14 cellular contexts compared by ENCODE assay signal in the genomic region with DNA sequence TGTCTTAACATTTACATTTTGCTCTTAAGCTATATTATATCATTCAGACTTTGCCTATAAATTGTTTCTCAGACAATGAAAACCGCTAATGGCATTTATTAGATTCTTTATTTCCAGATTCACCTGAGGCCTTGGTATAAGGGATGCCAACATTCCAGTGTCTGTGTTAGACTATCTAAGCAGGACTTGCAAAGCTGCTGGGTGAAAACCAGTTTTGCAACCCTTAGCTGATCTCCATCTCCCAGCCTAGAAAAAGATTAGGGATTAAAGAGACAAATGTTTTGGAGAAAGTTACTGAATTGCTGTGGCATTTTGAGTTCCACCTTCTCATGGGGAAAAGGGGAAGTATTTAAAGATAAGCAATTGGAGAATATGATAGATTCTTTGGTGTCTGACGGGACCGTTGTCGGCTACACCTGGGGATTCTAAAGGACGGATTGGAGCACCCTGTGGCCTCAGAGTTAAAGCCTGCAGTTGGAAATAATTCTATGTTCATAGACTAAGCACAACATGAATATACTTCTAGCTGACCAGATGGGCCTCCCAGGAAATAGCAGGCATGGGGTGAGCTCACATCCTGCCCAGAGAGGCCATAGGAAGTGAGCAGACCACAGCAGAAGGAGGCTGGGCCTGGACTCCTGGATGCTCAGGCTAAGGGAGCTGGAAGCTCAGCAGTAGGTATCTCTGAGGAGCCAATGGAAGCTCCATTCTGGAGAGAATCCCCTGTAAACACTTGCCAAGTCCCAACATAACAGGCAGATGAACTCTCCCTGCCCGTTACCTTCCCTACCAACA. TPM values are rescaled to one million over a fixed set of nuclear protein-coding genes. Genes with fewer than 3 reads are reported as not detected.
DNase-seq lines count a peak whose midpoint lies in the region; ATAC-seq and TF ChIP-seq lines count a peak whose summit lies in the region.
"Had no signal": no experiment of that assay in that cellular context is flagged by ENCODE, and none has a peak within 500 bp of the region (broad histone marks: within the 10 kb centered on the region; RNA-seq: fewer than 3 reads in every experiment).

No MANE protein-coding gene starts in this region.

- no peaks in the 10 kb centered on the region for H3F3A ChIP-seq in Loucy (ENCODE audit: low read depth)

- H3K4me2 ChIP-seq in Loucy (ENCODE audit: low read depth, low read length, poor library complexity, severe bottlenecking) (peak overlapping the region; percentile 56), mammary epithelial cell (ENCODE audit: insufficient read depth, low read depth, low read length) (peak overlapping the region; percentile 26), parathyroid adenoma (ENCODE audit: low read length) (peak overlapping the region; percentile 37)

- H3K4me1 ChIP-seq in Loucy (ENCODE audit: insufficient read depth, low read length, poor library complexity, severe bottlenecking) (peaks cover 18% of the 10 kb centered on the region), mammary epithelial cell (ENCODE audit: insufficient read depth, low read length) (peaks cover 7% of the 10 kb centered on the region), parathyroid adenoma (peaks cover 11% of the 10 kb centered on the region)
- H3K4me1 ChIP-seq: left lung, right lobe of liver had no signal

- H3K27ac ChIP-seq in mammary epithelial cell (ENCODE audit: insufficient read depth, low read depth, low read length): no peak overlapping the region
- peak overlapping the region; percentile 81 for H3K27ac ChIP-seq in parathyroid adenoma
- H3K27ac ChIP-seq: left lung, right lobe of liver had no signal

- H2AFZ ChIP-seq in Loucy (ENCODE audit: low read length) (peak overlapping the region; percentile 77), mammary epithelial cell (ENCODE audit: low read depth, low read length) (peak overlapping the region; percentile 92), parathyroid adenoma (peak overlapping the region; percentile 56)

- H3K36me3 ChIP-seq in Loucy (ENCODE audit: insufficient read depth, low read length) (no peaks in the 10 kb centered on the region), mammary epithelial cell (ENCODE audit: insufficient read depth, low read length) (no peaks in the 10 kb centered on the region), parathyroid adenoma (ENCODE audit: control insufficient read depth, insufficient read depth, low read length) (no peaks in the 10 kb centered on the region)
- H3K36me3 ChIP-seq: left lung, right lobe of liver had no signal

- H3K9ac ChIP-seq in Loucy (ENCODE audit: low read depth, low read length, poor library complexity, severe bottlenecking) (no peak overlapping the region), mammary epithelial cell (ENCODE audit: insufficient read depth, low read length) (no peak overlapping the region), parathyroid adenoma (no peak overlapping the region)

- CTCF ChIA-PET in mammary epithelial cell (lab: Charles Lee; ENCODE audit: low non-redundant PET): no interaction called here

- WGBS in mammary epithelial cell (ENCODE audit: low coverage, missing lambda C conversion rate): 29% methylated on average over 6 of the region's 6 CpGs

- in situ Hi-C loops in mammary epithelial cell (cut with MboI; ENCODE audit: low sequenced_read_pairs in 2 of 2): no loop called here

- H3K79me2 ChIP-seq in Loucy (ENCODE audit: insufficient read depth, low read length) (no peaks in the 10 kb centered on the region), mammary epithelial cell (ENCODE audit: insufficient read depth, low read length) (no peaks in the 10 kb centered on the region), parathyroid adenoma (no peaks in the 10 kb centered on the region)

- H4K20me1 ChIP-seq in Loucy (ENCODE audit: insufficient read depth, low read length, poor library complexity, severe bottlenecking) (no peaks in the 10 kb centered on the region), mammary epithelial cell (ENCODE audit: insufficient read depth, low read length) (no peaks in the 10 kb centered on the region)

- H3K27me3 ChIP-seq in Loucy (ENCODE audit: insufficient read depth, low read length, poor library complexity, severe bottlenecking) (no peaks in the 10 kb centered on the region), mammary epithelial cell (ENCODE audit: insufficient read depth, low read length) (no peaks in the 10 kb centered on the region), parathyroid adenoma (ENCODE audit: control insufficient read depth, insufficient read depth, low read length) (no peaks in the 10 kb centered on the region)
- H3K27me3 ChIP-seq: left lung, right lobe of liver had no signal

- dilution Hi-C loops in mammary epithelial cell (cut with HindIII; ENCODE audit: low sequenced_read_pairs): no loop called here

- ATAC-seq in GM21528 (IDR thresholded peaks at IDR 0.05; ENCODE audit: low FRiP score, unreplicated experiment): no peak
- ATAC-seq: left lung, right lobe of liver had no signal

- BruUV-seq in mammary epithelial cell (replicated peaks; lab: Mats Ljungman, UMichigan): no TSS peak

- DNase-seq in EL (peak; percentile 31), mammary epithelial cell (no peak), NCI-H69 (lab: John Stamatoyannopoulos, UW) (no peak), hippocampal formation (lab: John Stamatoyannopoulos, UW) (no peak)
- DNase-seq: activated B cell treated with CpG ODN at 0.5 μM for 24 hours; activated CD4-positive, alpha-beta memory T cell treated with anti-CD3 and anti-CD28 coated beads, Interleukin-2, amount 10 ng/mL, durations not matched to agents 7 days and 5 days; activated T-cell treated with anti-CD3 and anti-CD28 coated beads, Interleukin-2, amount 50 U/mL, for 1 hour; left lung; nucleus accumbens; right lobe of liver had no signal

- intact Hi-C loops in mammary epithelial cell (cut with micrococcal nuclease): no loop called here

- TF ChIP-seq CTCF in Loucy (conservative IDR thresholded peaks at IDR 0.05; ENCODE audit: low read length) (no peak), mammary epithelial cell (conservative IDR thresholded peaks at IDR 0.05 in 1 of 2, IDR thresholded peaks at IDR 0.05 in 1 of 2; ENCODE audit: extremely low read depth in 1 of 2, insufficient read depth in 1 of 2, low read depth in 1 of 2, low read length in 2 of 2) (no peak), parathyroid adenoma (IDR thresholded peaks at IDR 0.05) (no peak)

- H3K9me3 ChIP-seq in Loucy (ENCODE audit: insufficient read depth, low read depth, low read length): no peaks in the 10 kb centered on the region
- H3K9me3 ChIP-seq in mammary epithelial cell (replicated peaks; ENCODE audit: insufficient read depth, low read length): no peaks in the 10 kb centered on the region
- H3K9me3 ChIP-seq in parathyroid adenoma (ENCODE audit: control insufficient read depth, low read length): no peaks in the 10 kb centered on the region
- H3K9me3 ChIP-seq: left lung, right lobe of liver had no signal

- H3K9me2 ChIP-seq in Loucy (replicated peaks; ENCODE audit: low read depth, low read length): no peaks in the 10 kb centered on the region

- H3K4me3 ChIP-seq in Loucy (ENCODE audit: low read length, poor library complexity, severe bottlenecking) (peak overlapping the region; percentile 32), mammary epithelial cell (replicated peaks in 1 of 3; ENCODE audit: insufficient read depth in 1 of 3, low read depth in 2 of 3, low read length in 3 of 3) (no peak overlapping the region), parathyroid adenoma (ENCODE audit: low read depth, low read length) (no peak overlapping the region)
- H3K4me3 ChIP-seq: left lung, right lobe of liver had no signal

RNA-seq across cellular contexts. Expression of a gene that starts 21.8 kb away (rescaled TPM):
- 10 to 100 TPM in 1 of 2 donors, 1 to 10 TPM in 1; 6.2 to 12.5 TPM for total RNA-seq in mammary epithelial cell
- 1.3 TPM for polyA plus RNA-seq in mammary epithelial cell
- polyA minus RNA-seq in mammary epithelial cell: 10.1 TPM
- total RNA-seq: activated B cell treated with CpG ODN at 0.5 μM for 24 hours; activated CD4-positive, alpha-beta memory T cell treated with anti-CD3 and anti-CD28 coated beads, Interleukin-2, amount 10 ng/mL, durations not matched to agents 7 days and 5 days; G401 had no signal
